22 cellular contexts compared by ENCODE assay signal in the genomic region with DNA sequence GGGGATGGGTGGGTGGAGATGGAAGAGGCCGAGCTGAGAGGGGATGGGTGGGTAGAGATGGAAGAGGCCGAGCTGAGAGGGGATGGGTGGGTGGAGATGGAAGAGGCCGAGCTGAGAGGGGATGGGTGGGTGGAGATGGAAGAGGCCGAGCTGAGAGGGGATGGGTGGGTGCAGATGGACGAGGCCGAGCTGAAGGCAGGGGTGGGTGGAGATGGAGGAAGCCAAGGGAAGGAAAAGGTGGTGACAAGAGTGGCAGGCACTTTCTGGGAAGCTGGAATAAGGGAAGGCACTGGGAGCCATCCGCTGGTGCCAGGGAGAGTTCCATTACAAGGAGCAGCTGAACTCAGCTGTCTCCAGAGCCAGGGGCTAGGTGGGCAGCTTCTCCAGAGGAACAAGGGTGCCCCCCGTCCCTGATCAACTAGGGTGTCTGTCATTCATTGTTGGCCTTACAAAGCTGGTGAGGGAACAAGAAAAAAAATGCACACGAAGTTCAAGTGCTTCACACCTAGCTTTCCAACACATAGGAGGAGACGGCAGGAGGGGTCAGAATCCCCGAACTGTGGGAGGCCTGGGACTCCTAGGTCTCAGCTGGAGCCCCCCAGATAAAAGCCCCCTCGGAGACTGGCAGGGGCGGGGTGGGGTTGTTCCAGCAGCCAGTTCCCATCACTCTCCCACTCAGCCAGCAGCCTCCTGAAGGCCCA.
"Had no signal": no experiment of that assay in that cellular context is flagged by ENCODE, and none has a peak within 500 bp of the region (broad histone marks: within the 10 kb centered on the region; RNA-seq: fewer than 3 reads in every experiment).

No MANE protein-coding gene starts in this region.

- H3K4me3 ChIP-seq: coronary artery, esophagus squamous epithelium, heart right ventricle, stomach, suprapubic skin, transverse colon had no signal

- H3K79me2 ChIP-seq: parathyroid adenoma had no signal

- H3K4me1 ChIP-seq: parathyroid adenoma, stomach, transverse colon had no signal

- H3K9ac ChIP-seq: parathyroid adenoma had no signal

- H3K36me3 ChIP-seq: esophagus squamous epithelium, heart right ventricle, neutrophil, stomach, suprapubic skin, transverse colon had no signal

- DNase-seq: activated CD4-positive, alpha-beta T cell treated with anti-CD3 and anti-CD28 coated beads for 4 hours; activated CD4-positive, alpha-beta T cell treated with anti-CD3 and anti-CD28 coated beads, Interleukin-2, amount 50 U/mL, for 48 hours; activated CD4-positive, CD25-positive, alpha-beta regulatory T cell; activated CD8-positive, alpha-beta memory T cell treated with anti-CD3 and anti-CD28 coated beads, Interleukin-2, amount 50 U/mL, for 48 hours; activated naive CD4-positive, alpha-beta T cell; activated naive CD8-positive, alpha-beta T cell treated with anti-CD3 and anti-CD28 coated beads for 36 hours; activated T-cell treated with anti-CD3 and anti-CD28 coated beads, Interleukin-2, amount 50 U/mL, for 4 hours; cerebellar nuclear complex; esophagus squamous epithelium; heart right ventricle; right cardiac atrium; stimulated activated CD4-positive, alpha-beta T cell treated with anti-CD3 and anti-CD28 coated beads, Interleukin-1b, Interleukin-23, amount 100 ng/mL, for 48 hours; stomach; SW 1271; T-helper 17 cell; transverse colon had no signal

- H2AFZ ChIP-seq: parathyroid adenoma had no signal

- H3K27me3 ChIP-seq: esophagus squamous epithelium, heart right ventricle, neutrophil, stomach, suprapubic skin, transverse colon had no signal

- ATAC-seq: activated T-cell treated with anti-CD3 and anti-CD28 coated beads, Interleukin-2, amount 50 U/mL, for 4 hours; natural killer cell treated with Interleukin-12 subunit alpha and Interleukin-12 subunit beta and Interleukin-15 and Interleukin-18, amount 100 ng/mL, for 72 hours; stimulated activated effector memory CD8-positive, alpha-beta T cell treated with anti-CD3 and anti-CD28 coated beads, Interleukin-12 subunit alpha, Interleukin-12 subunit beta, amount 100 ng/mL, for 72 hours; T-helper 17 cell had no signal

- H3K27ac ChIP-seq: coronary artery, heart right ventricle, neutrophil, parathyroid adenoma, stomach, suprapubic skin, transverse colon had no signal

- H3K9me3 ChIP-seq: esophagus squamous epithelium, heart right ventricle, neutrophil, stomach, suprapubic skin, transverse colon had no signal
